In the genomic region with DNA sequence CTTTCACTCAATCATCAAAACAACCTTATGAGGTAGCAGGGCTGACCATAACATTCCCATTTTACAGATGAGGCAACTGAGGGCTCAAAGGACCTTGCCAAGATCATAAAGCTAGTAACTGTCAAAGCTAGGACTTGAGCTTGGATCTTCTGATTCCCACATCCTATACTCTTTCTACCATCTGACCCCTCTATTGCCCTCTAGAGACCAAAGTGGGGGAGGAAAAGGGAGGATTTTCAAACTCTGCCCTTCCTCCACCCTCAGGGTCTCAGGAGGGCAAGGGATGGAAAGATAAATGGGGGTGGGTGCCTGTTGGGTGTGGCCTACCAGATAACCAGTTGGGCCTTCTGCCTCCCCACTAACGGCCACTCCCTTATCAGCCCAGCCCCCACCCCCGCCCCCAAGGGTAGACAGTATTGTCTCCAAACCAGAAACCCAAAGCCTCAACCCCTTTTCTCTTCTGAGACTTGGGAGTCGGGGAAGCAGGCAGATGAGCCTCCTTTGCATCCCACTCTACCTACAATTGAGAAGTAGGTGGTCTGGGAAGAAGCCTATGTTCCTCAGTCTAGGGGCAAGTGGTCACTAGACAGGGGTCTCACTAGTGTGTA, we compare ENCODE assay signal across 9 cellular contexts. TPM values are rescaled to one million over a fixed set of nuclear protein-coding genes. Genes with fewer than 3 reads are reported as not detected.
DNase-seq lines count a peak whose midpoint lies in the region; ATAC-seq and TF ChIP-seq lines count a peak whose summit lies in the region.
"Had no signal": no experiment of that assay in that cellular context is flagged by ENCODE, and none has a peak within 500 bp of the region (broad histone marks: within the 10 kb centered on the region; RNA-seq: fewer than 3 reads in every experiment).

No MANE protein-coding gene starts in this region.

- H3K4me3 Mint-ChIP-seq in HFFc6 (peak overlapping the region; percentile 94; the same call in 1 of the 2 replicates), immature natural killer cell (peak overlapping the region in 1 of 5 donors; percentile 14)
- H3K4me3 Mint-ChIP-seq in activated T-helper 2 cell treated with anti-CD3 and anti-CD28 coated beads, Interferon-gamma antibody, Interleukin-2, Interleukin-4, amounts not matched to agents 10 μg/mL and 5 μg/mL and 100 μg/mL, durations not matched to agents 14 hours and 24 hours and 36 hours (ENCODE audit: low read depth): peak overlapping the region; percentile 15

- DNase-seq in HFFc6: no peak
- DNase-seq in activated T-helper 2 cell treated with anti-CD3 and anti-CD28 coated beads, Interferon-gamma antibody, Interleukin-2, Interleukin-4, amounts not matched to agents 10 μg/mL and 5 μg/mL and 100 μg/mL, durations not matched to agents 14 hours and 24 hours and 36 hours (ENCODE audit: low spot score): no peak
- no peak for DNase-seq in immature natural killer cell
- no peak for DNase-seq in left lobe of liver (ENCODE audit: low spot score)
- no peak for DNase-seq in SIG-M5 (lab: John Stamatoyannopoulos, UW)
- DNase-seq: NCI-H69 had no signal

- peaks cover 46% of the 10 kb centered on the region for H3K4me1 Mint-ChIP-seq in HFFc6 (ENCODE audit: low read depth)
- peaks cover 40% of the 10 kb centered on the region for H3K4me1 Mint-ChIP-seq in activated T-helper 2 cell treated with anti-CD3 and anti-CD28 coated beads, Interferon-gamma antibody, Interleukin-2, Interleukin-4, amounts not matched to agents 10 μg/mL and 5 μg/mL and 100 μg/mL, durations not matched to agents 14 hours and 24 hours and 36 hours (ENCODE audit: low read depth)
- peaks cover 46 to 48% of the 10 kb centered on the region in 2 donors for H3K4me1 Mint-ChIP-seq in immature natural killer cell

- ATAC-seq in HG03097 (IDR thresholded peaks at IDR 0.05; ENCODE audit: low FRiP score, unreplicated experiment): no peak
- no peak for ATAC-seq in left lobe of liver
- no peak for ATAC-seq in HG03095 (IDR thresholded peaks at IDR 0.05; ENCODE audit: unreplicated experiment)

- H3K4me2 ChIP-seq in BLaER1: peak overlapping the region; percentile 99

- peak overlapping the region; percentile 83 for H3K4me3 ChIP-seq in BLaER1

- H3K27me3 Mint-ChIP-seq in HFFc6 (ENCODE audit: insufficient read depth) (no peaks in the 10 kb centered on the region), immature natural killer cell (ENCODE audit: low read depth in 3 of 3) (peaks cover 0 to 5% (median 0%) of the 10 kb centered on the region in 3 donors)
- no peaks in the 10 kb centered on the region for H3K27me3 Mint-ChIP-seq in activated T-helper 2 cell treated with anti-CD3 and anti-CD28 coated beads, Interferon-gamma antibody, Interleukin-2, Interleukin-4, amounts not matched to agents 10 μg/mL and 5 μg/mL and 100 μg/mL, durations not matched to agents 14 hours and 24 hours and 36 hours (ENCODE audit: low read depth)

- intact Hi-C loops in activated T-helper 2 cell treated with anti-CD3 and anti-CD28 coated beads, Interferon-gamma antibody, Interleukin-2, Interleukin-4, amounts not matched to agents 10 μg/mL and 5 μg/mL and 100 μg/mL, durations not matched to agents 14 hours and 24 hours and 36 hours (cut with micrococcal nuclease): loop anchor here (10.0 kb wide), 1 partner anchor 418 kb away; the partner anchor contains the start of gene FBXW4

- no peaks in the 10 kb centered on the region for H3K9me3 ChIP-seq in BLaER1

- peaks cover 21% of the 10 kb centered on the region for H3K36me3 Mint-ChIP-seq in HFFc6 (ENCODE audit: low read depth)
- H3K36me3 Mint-ChIP-seq in activated T-helper 2 cell treated with anti-CD3 and anti-CD28 coated beads, Interferon-gamma antibody, Interleukin-2, Interleukin-4, amounts not matched to agents 10 μg/mL and 5 μg/mL and 100 μg/mL, durations not matched to agents 14 hours and 24 hours and 36 hours (ENCODE audit: low read depth): peaks cover 39% of the 10 kb centered on the region
- H3K36me3 Mint-ChIP-seq in immature natural killer cell: peaks cover 0 to 21% (median 12%) of the 10 kb centered on the region in 3 donors

- peaks cover 72% of the 10 kb centered on the region for H3K4me1 ChIP-seq in BLaER1

- H3K27ac Mint-ChIP-seq in HFFc6: no peak overlapping the region
- no peak overlapping the region for H3K27ac Mint-ChIP-seq in activated T-helper 2 cell treated with anti-CD3 and anti-CD28 coated beads, Interferon-gamma antibody, Interleukin-2, Interleukin-4, amounts not matched to agents 10 μg/mL and 5 μg/mL and 100 μg/mL, durations not matched to agents 14 hours and 24 hours and 36 hours
- peak overlapping the region in 4 of 6 donors; percentile 77 to 91 (median 88) for H3K27ac Mint-ChIP-seq in immature natural killer cell

- H3K27me3 ChIP-seq in BLaER1: no peaks in the 10 kb centered on the region

- peaks cover 91% of the 10 kb centered on the region for H4K20me1 ChIP-seq in BLaER1

- no peak overlapping the region; the same call in 1 of the 2 replicates for H3K27ac ChIP-seq in BLaER1

- no peaks in the 10 kb centered on the region for H3K9me3 Mint-ChIP-seq in HFFc6
- H3K9me3 Mint-ChIP-seq in activated T-helper 2 cell treated with anti-CD3 and anti-CD28 coated beads, Interferon-gamma antibody, Interleukin-2, Interleukin-4, amounts not matched to agents 10 μg/mL and 5 μg/mL and 100 μg/mL, durations not matched to agents 14 hours and 24 hours and 36 hours: no peaks in the 10 kb centered on the region
- no peaks in the 10 kb centered on the region for H3K9me3 Mint-ChIP-seq in immature natural killer cell

- TF ChIP-seq CTCF in HFFc6 (IDR thresholded peaks at IDR 0.05): peak; percentile 36; the same call in 1 of the 2 replicates

- H3K9ac ChIP-seq in BLaER1: peak overlapping the region; percentile 99; the same call in 1 of the 2 replicates

- H3K36me3 ChIP-seq in BLaER1: peaks cover 50% of the 10 kb centered on the region

RNA-seq across cellular contexts. Expression of gene LDB1, which starts 7.9 kb away (rescaled TPM):
- 10 to 100 TPM; 51.6 to 64.8 (median 59.3) TPM for total RNA-seq in HFFc6 (2021; fragmentation: NEBNext Ultra II Directional; extraction: Animal tissue kit (Norgen Biotek cat#: 25700))
- 71.8 and 74.8 TPM in 2 replicates for total RNA-seq in activated T-helper 2 cell treated with anti-CD3 and anti-CD28 coated beads, Interferon-gamma antibody, Interleukin-2, Interleukin-4, amounts not matched to agents 10 μg/mL and 5 μg/mL and 100 μg/mL, durations not matched to agents 14 hours and 24 hours and 36 hours
- polyA plus RNA-seq in immature natural killer cell: 10 to 100 TPM in 2 of 3 donors, 1 to 10 TPM in 1; 5.5 to 24.8 (median 24.2) TPM
- 15.8 TPM for total RNA-seq in left lobe of liver

RNA-seq across cellular contexts. Expression of gene PPRC1, which starts 20.5 kb away (rescaled TPM):
- total RNA-seq in HFFc6 (2021; fragmentation: NEBNext Ultra II Directional; extraction: Animal tissue kit (Norgen Biotek cat#: 25700)): 10 to 100 TPM; 49.4 to 56.6 (median 53.8) TPM
- total RNA-seq in activated T-helper 2 cell treated with anti-CD3 and anti-CD28 coated beads, Interferon-gamma antibody, Interleukin-2, Interleukin-4, amounts not matched to agents 10 μg/mL and 5 μg/mL and 100 μg/mL, durations not matched to agents 14 hours and 24 hours and 36 hours: 91.3 and 94.1 TPM in 2 replicates
- polyA plus RNA-seq in immature natural killer cell: 10 to 100 TPM in 1 of 3 donors, 1 to 10 TPM in 2; 3.8 to 10.9 (median 7.5) TPM
- 6.9 TPM for total RNA-seq in left lobe of liver

RNA-seq across cellular contexts. Expression of gene NOLC1, which starts 39.9 kb away (rescaled TPM):
- 10 to 100 TPM; 47.6 to 62.2 (median 58.4) TPM for total RNA-seq in HFFc6 (2021; fragmentation: NEBNext Ultra II Directional; extraction: Animal tissue kit (Norgen Biotek cat#: 25700))
- total RNA-seq in activated T-helper 2 cell treated with anti-CD3 and anti-CD28 coated beads, Interferon-gamma antibody, Interleukin-2, Interleukin-4, amounts not matched to agents 10 μg/mL and 5 μg/mL and 100 μg/mL, durations not matched to agents 14 hours and 24 hours and 36 hours: 195 and 196 TPM in 2 replicates
- 10 to 100 TPM; 15.1 to 80.4 (median 29.4) TPM for polyA plus RNA-seq in immature natural killer cell
- 19.3 TPM for total RNA-seq in left lobe of liver

RNA-seq across cellular contexts. Expression of gene HPS6, which starts 47.2 kb away (rescaled TPM):
- total RNA-seq in HFFc6 (2021; fragmentation: NEBNext Ultra II Directional; extraction: Animal tissue kit (Norgen Biotek cat#: 25700)): 10 to 100 TPM; 22.0 to 29.4 (median 24.0) TPM
- total RNA-seq in activated T-helper 2 cell treated with anti-CD3 and anti-CD28 coated beads, Interferon-gamma antibody, Interleukin-2, Interleukin-4, amounts not matched to agents 10 μg/mL and 5 μg/mL and 100 μg/mL, durations not matched to agents 14 hours and 24 hours and 36 hours: 25.4 and 25.5 TPM in 2 replicates
- polyA plus RNA-seq in immature natural killer cell: 10 to 100 TPM; 33.3 to 38.4 (median 34.0) TPM
- 10.3 TPM for total RNA-seq in left lobe of liver

RNA-seq across cellular contexts. Expression of gene ARMH3, which starts 56.3 kb away (rescaled TPM):
- 10 to 100 TPM; 18.0 to 21.7 (median 18.8) TPM for total RNA-seq in HFFc6 (2021; fragmentation: NEBNext Ultra II Directional; extraction: Animal tissue kit (Norgen Biotek cat#: 25700))
- total RNA-seq in activated T-helper 2 cell treated with anti-CD3 and anti-CD28 coated beads, Interferon-gamma antibody, Interleukin-2, Interleukin-4, amounts not matched to agents 10 μg/mL and 5 μg/mL and 100 μg/mL, durations not matched to agents 14 hours and 24 hours and 36 hours: 19.1 and 25.5 TPM in 2 replicates
- polyA plus RNA-seq in immature natural killer cell: 10 to 100 TPM; 14.4 to 19.8 (median 17.5) TPM
- total RNA-seq in left lobe of liver: 13.6 TPM

Comparison
In these comparisons a context has a peak if more than half of its experiments do, and no peak if none do; other contexts are left out.
1. H3K27ac Mint-ChIP-seq: peak in immature natural killer cell (4 of 6); none in HFFc6 (single experiment) and activated T-helper 2 cell treated with anti-CD3 and anti-CD28 coated beads, Interferon-gamma antibody, Interleukin-2, Interleukin-4, amounts not matched to agents 10 μg/mL and 5 μg/mL and 100 μg/mL, durations not matched to agents 14 hours and 24 hours and 36 hours (single experiment).